17 cellular contexts compared by ENCODE assay signal in genomic region chr9:79012561-79012960, GRCh38.
DNase-seq lines count a peak whose midpoint lies in the region; ATAC-seq, FAIRE-seq and TF ChIP-seq lines count a peak whose summit lies in the region.
"Had no signal": no experiment of that assay in that cellular context is flagged by ENCODE, and none has a peak within 500 bp of the region (broad histone marks: within the 10 kb centered on the region; RNA-seq: fewer than 3 reads in every experiment).

No MANE protein-coding gene starts in this region.

- no peaks in the 10 kb centered on the region for H3K36me3 Mint-ChIP-seq in activated naive CD8-positive, alpha-beta T cell treated with anti-CD3 and anti-CD28 coated beads, Interleukin-2, amount 50 U/mL, for 24 hours (ENCODE audit: low read depth)

- TF ChIP-seq CTCF in bronchial epithelial cell (IDR thresholded peaks at IDR 0.05; ENCODE audit: insufficient read depth, low read length, severe bottlenecking): no peak

- no peaks in the 10 kb centered on the region for H3K36me3 ChIP-seq in bronchial epithelial cell (ENCODE audit: control insufficient read depth, insufficient read depth, low read length)
- H3K36me3 ChIP-seq: left ventricle myocardium inferior had no signal

- H3K27me3 Mint-ChIP-seq in activated naive CD8-positive, alpha-beta T cell treated with anti-CD3 and anti-CD28 coated beads, Interleukin-2, amount 50 U/mL, for 24 hours: no peaks in the 10 kb centered on the region
- H3K27me3 Mint-ChIP-seq: progenitor cell of endocrine pancreas; stimulated activated naive CD8-positive, alpha-beta T cell treated with anti-CD3 and anti-CD28 coated beads, Interleukin-15, amount 100 ng/mL, for 72 hours had no signal

- H3K27me3 ChIP-seq in bronchial epithelial cell (ENCODE audit: control insufficient read depth, insufficient read depth, low read length): no peaks in the 10 kb centered on the region

- no peak overlapping the region for H3K4me3 Mint-ChIP-seq in activated naive CD8-positive, alpha-beta T cell treated with anti-CD3 and anti-CD28 coated beads, Interleukin-2, amount 50 U/mL, for 24 hours
- H3K4me3 Mint-ChIP-seq: stimulated activated naive CD8-positive, alpha-beta T cell treated with anti-CD3 and anti-CD28 coated beads, Interleukin-15, amount 100 ng/mL, for 72 hours had no signal

- H3K4me1 Mint-ChIP-seq in activated naive CD8-positive, alpha-beta T cell treated with anti-CD3 and anti-CD28 coated beads, Interleukin-2, amount 50 U/mL, for 24 hours: no peaks in the 10 kb centered on the region
- H3K4me1 Mint-ChIP-seq: stimulated activated naive CD8-positive, alpha-beta T cell treated with anti-CD3 and anti-CD28 coated beads, Interleukin-15, amount 100 ng/mL, for 72 hours had no signal

- H3K9me3 Mint-ChIP-seq in activated naive CD8-positive, alpha-beta T cell treated with anti-CD3 and anti-CD28 coated beads, Interleukin-2, amount 50 U/mL, for 24 hours: no peaks in the 10 kb centered on the region

- no peak overlapping the region for H3K4me3 ChIP-seq in bronchial epithelial cell (ENCODE audit: low read depth, low read length)
- H3K4me3 ChIP-seq: coronary artery, left ventricle myocardium inferior had no signal

- DNase-seq in AG20443 (ENCODE audit: low spot score): peak; percentile 70
- peak; percentile 92 for DNase-seq in HT1080 (ENCODE audit: low read depth)
- peak; percentile 50 for DNase-seq in bronchial epithelial cell (ENCODE audit: low read depth)
- DNase-seq in kidney tubule cell (ENCODE audit: low spot score): peak; percentile 72
- DNase-seq in activated naive CD8-positive, alpha-beta T cell treated with anti-CD3 and anti-CD28 coated beads, Interleukin-2, amount 50 U/mL, for 24 hours: no peak
- no peak for DNase-seq in NCI-H748 (lab: John Stamatoyannopoulos, UW; ENCODE audit: unreplicated experiment)
- DNase-seq: activated T-cell treated with anti-CD3 and anti-CD28 coated beads, Interleukin-2, amount 50 U/mL, for 48 hours; left ventricle myocardium inferior; NCI-H187 treated with DMSO at 0.1 percent for 48 hours; NCI-H510A; SK-N-SH; stimulated activated naive CD8-positive, alpha-beta T cell treated with anti-CD3 and anti-CD28 coated beads, Interleukin-15, amount 100 ng/mL, for 72 hours had no signal

- ATAC-seq in GM18868 (IDR thresholded peaks at IDR 0.05; ENCODE audit: unreplicated experiment): no peak
- ATAC-seq in activated naive CD8-positive, alpha-beta T cell treated with anti-CD3 and anti-CD28 coated beads, Interleukin-2, amount 50 U/mL, for 24 hours: no peak
- ATAC-seq in HG02678 (IDR thresholded peaks at IDR 0.05; ENCODE audit: unreplicated experiment): no peak
- ATAC-seq: stimulated activated naive CD8-positive, alpha-beta T cell treated with anti-CD3 and anti-CD28 coated beads, Interleukin-15, amount 100 ng/mL, for 72 hours had no signal

- no peak for FAIRE-seq in bronchial epithelial cell (lab: Jason Lieb, UNC)
- FAIRE-seq: D721Med had no signal

- no peak overlapping the region for H3K27ac Mint-ChIP-seq in activated naive CD8-positive, alpha-beta T cell treated with anti-CD3 and anti-CD28 coated beads, Interleukin-2, amount 50 U/mL, for 24 hours
- H3K27ac Mint-ChIP-seq: progenitor cell of endocrine pancreas had no signal

Comparison
In these comparisons a context has a peak if more than half of its experiments do, and no peak if none do; other contexts are left out.
1. DNase-seq: peak in AG20443 (single experiment), HT1080 (single experiment), bronchial epithelial cell (single experiment) and kidney tubule cell (single experiment); none in activated naive CD8-positive, alpha-beta T cell treated with anti-CD3 and anti-CD28 coated beads, Interleukin-2, amount 50 U/mL, for 24 hours (single experiment) and NCI-H748 (single experiment).